ENCODE assay signal across 8 cellular contexts in genomic region chr3:194315965-194316361, GRCh38. TPM values are rescaled to one million over a fixed set of nuclear protein-coding genes. Genes with fewer than 3 reads are reported as not detected.
DNase-seq lines count a peak whose midpoint lies in the region; ATAC-seq and TF ChIP-seq lines count a peak whose summit lies in the region.

No MANE protein-coding gene starts in this region.

- H3K9ac ChIP-seq in mucosa of stomach (ENCODE audit: low read length): peak overlapping the region; percentile 71

- peak overlapping the region; percentile 7 for H3K4me3 ChIP-seq in astrocyte of the spinal cord (ENCODE audit: low read depth, low read length)
- H3K4me3 ChIP-seq in mucosa of stomach (ENCODE audit: low read length): no peak overlapping the region

- H3K27me3 ChIP-seq in mucosa of stomach (ENCODE audit: control insufficient read depth, insufficient read depth, low read length): no peaks in the 10 kb centered on the region

- no peak for DNase-seq in activated CD8-positive, alpha-beta memory T cell treated with anti-CD3 and anti-CD28 coated beads, Interleukin-2, amount 10 ng/mL, durations not matched to agents 7 days and 5 days
- no peak for DNase-seq in activated CD8-positive, alpha-beta memory T cell treated with anti-CD3 and anti-CD28 coated beads, Interleukin-2, amount 50 U/mL, for 48 hours
- DNase-seq in astrocyte of the spinal cord (ENCODE audit: low read depth, low spot score) (no peak), SK-N-DZ (ENCODE audit: low spot score) (no peak), RKO (ENCODE audit: low spot score) (no peak), superior temporal gyrus (ENCODE audit: extremely low spot score) (no peak)

- H3K4me1 ChIP-seq in mucosa of stomach (ENCODE audit: control insufficient read depth, insufficient read depth, low read length): peaks cover 31% of the 10 kb centered on the region

- peaks cover 30% of the 10 kb centered on the region for H3K4me1 Mint-ChIP-seq in activated CD8-positive, alpha-beta memory T cell treated with anti-CD3 and anti-CD28 coated beads, Interleukin-2, amount 10 ng/mL, durations not matched to agents 7 days and 5 days

- in situ Hi-C loops in astrocyte of the spinal cord (cut with HindIII; ENCODE audit: low sequenced_read_pairs): no loop called here

- no peak for TF ChIP-seq CTCF in astrocyte of the spinal cord (IDR thresholded peaks at IDR 0.05; ENCODE audit: low read depth, low read length)

- no peaks in the 10 kb centered on the region for H3K36me3 ChIP-seq in mucosa of stomach (ENCODE audit: control insufficient read depth, insufficient read depth, low read length)

- no peaks in the 10 kb centered on the region for H3K9me3 ChIP-seq in mucosa of stomach (ENCODE audit: control insufficient read depth, low read length)

- ATAC-seq in activated CD8-positive, alpha-beta memory T cell treated with anti-CD3 and anti-CD28 coated beads, Interleukin-2, amount 10 ng/mL, durations not matched to agents 7 days and 5 days: peak; percentile 34
- ATAC-seq in HG03159 (IDR thresholded peaks at IDR 0.05; ENCODE audit: unreplicated experiment): peak; percentile 19

- H3K4me3 Mint-ChIP-seq in activated CD8-positive, alpha-beta memory T cell treated with anti-CD3 and anti-CD28 coated beads, Interleukin-2, amount 10 ng/mL, durations not matched to agents 7 days and 5 days: no peak overlapping the region

- H3K27me3 Mint-ChIP-seq in activated CD8-positive, alpha-beta memory T cell treated with anti-CD3 and anti-CD28 coated beads, Interleukin-2, amount 10 ng/mL, durations not matched to agents 7 days and 5 days: peaks cover 84% of the 10 kb centered on the region

- H3K27ac Mint-ChIP-seq in activated CD8-positive, alpha-beta memory T cell treated with anti-CD3 and anti-CD28 coated beads, Interleukin-2, amount 10 ng/mL, durations not matched to agents 7 days and 5 days: no peak overlapping the region

- H3K36me3 Mint-ChIP-seq in activated CD8-positive, alpha-beta memory T cell treated with anti-CD3 and anti-CD28 coated beads, Interleukin-2, amount 10 ng/mL, durations not matched to agents 7 days and 5 days: peaks cover 3% of the 10 kb centered on the region

- CTCF ChIA-PET in activated CD8-positive, alpha-beta memory T cell treated with anti-CD3 and anti-CD28 coated beads, Interleukin-2, amount 10 ng/mL, durations not matched to agents 7 days and 5 days (lab: Charles Lee): interaction anchor here (0.6 to 3.7 kb wide), 62 partner anchors 10 to 856 kb away, joined by 3 to 46 read pairs (median 4); partner anchors contain the start of gene HES1

- H3K9me3 Mint-ChIP-seq in activated CD8-positive, alpha-beta memory T cell treated with anti-CD3 and anti-CD28 coated beads, Interleukin-2, amount 10 ng/mL, durations not matched to agents 7 days and 5 days (ENCODE audit: low read depth): peaks cover 7% of the 10 kb centered on the region

RNA-seq across cellular contexts. Expression of gene CPN2, which starts 35.2 kb away (rescaled TPM):
- total RNA-seq in activated CD8-positive, alpha-beta memory T cell treated with anti-CD3 and anti-CD28 coated beads, Interleukin-2, amount 10 ng/mL, durations not matched to agents 7 days and 5 days: not detected
- not detected in 2 replicates for polyA plus RNA-seq in SK-N-DZ (2014; cell fraction: cytosol; rRNA removed)
- polyA plus RNA-seq in SK-N-DZ (2014; cell fraction: nucleus; rRNA removed): not detected in 2 replicates

RNA-seq across cellular contexts. Expression of gene LRRC15, which starts 53.6 kb away (rescaled TPM):
- total RNA-seq in activated CD8-positive, alpha-beta memory T cell treated with anti-CD3 and anti-CD28 coated beads, Interleukin-2, amount 10 ng/mL, durations not matched to agents 7 days and 5 days: not detected
- not detected in 2 replicates for polyA plus RNA-seq in SK-N-DZ (2014; cell fraction: cytosol; rRNA removed)
- not detected in 2 replicates for polyA plus RNA-seq in SK-N-DZ (2014; cell fraction: nucleus; rRNA removed)
